ENCODE assay signal across 12 cellular contexts in genomic region chr5:127867006-127867788, GRCh38.
DNase-seq lines count a peak whose midpoint lies in the region; ATAC-seq, FAIRE-seq and TF ChIP-seq lines count a peak whose summit lies in the region.
"Had no signal": no experiment of that assay in that cellular context is flagged by ENCODE, and none has a peak within 500 bp of the region (broad histone marks: within the 10 kb centered on the region; RNA-seq: fewer than 3 reads in every experiment).

No MANE protein-coding gene starts in this region.

- no peak for FAIRE-seq in GM12892 (lab: Jason Lieb, UNC)

- TF ChIP-seq POLR2A in GM12892 (IDR thresholded peaks at IDR 0.05; ENCODE audit: low read depth, low read length) = no peak

- ATAC-seq in GM18907 (IDR thresholded peaks at IDR 0.05; ENCODE audit: unreplicated experiment) = peak; percentile 84
- peak; percentile 55 for ATAC-seq in HG02571 (IDR thresholded peaks at IDR 0.05; ENCODE audit: unreplicated experiment)
- no peak for ATAC-seq in HG03045 (IDR thresholded peaks at IDR 0.05; ENCODE audit: unreplicated experiment)
- no peak for ATAC-seq in T-cell (replicated peaks in 1 of 4)
- ATAC-seq: activated CD8-positive, alpha-beta T cell treated with anti-CD3 and anti-CD28 coated beads for 36 hours had no signal

- TF ChIP-seq CTCF in nephron (IDR thresholded peaks at IDR 0.05; ENCODE audit: unreplicated experiment in 3 of 3) = no peak

- H3K36me3 Mint-ChIP-seq in nephron (ENCODE audit: low read depth) (no peaks in the 10 kb centered on the region), T-cell (no peaks in the 10 kb centered on the region)
- H3K36me3 Mint-ChIP-seq: activated naive CD8-positive, alpha-beta T cell had no signal

- H3K9me3 Mint-ChIP-seq in nephron (no peaks in the 10 kb centered on the region), T-cell (no peaks in the 10 kb centered on the region)
- H3K9me3 Mint-ChIP-seq: activated CD8-positive, alpha-beta T cell treated with anti-CD3 and anti-CD28 coated beads for 36 hours; CD8-positive, alpha-beta memory T cell had no signal

- CTCF ChIA-PET in T-cell (lab: Charles Lee) = interaction anchor here in 1 of 2 donors (0.6 kb wide), 1 partner anchor 303 kb away, joined by 3 read pairs; no protein-coding TSS in a partner anchor

- H3K4me3 Mint-ChIP-seq in nephron (no peak overlapping the region), T-cell (no peak overlapping the region)
- H3K4me3 Mint-ChIP-seq: activated CD8-positive, alpha-beta T cell treated with anti-CD3 and anti-CD28 coated beads for 36 hours; activated naive CD8-positive, alpha-beta T cell; CD8-positive, alpha-beta memory T cell had no signal

- H3K27me3 Mint-ChIP-seq in nephron (ENCODE audit: low read depth) (no peaks in the 10 kb centered on the region), T-cell (peaks cover 6 to 9% of the 10 kb centered on the region in 2 donors)
- H3K27me3 Mint-ChIP-seq: activated CD8-positive, alpha-beta T cell treated with anti-CD3 and anti-CD28 coated beads for 36 hours; activated naive CD8-positive, alpha-beta T cell had no signal

- H3K4me1 Mint-ChIP-seq in nephron = peaks cover 13% of the 10 kb centered on the region
- H3K4me1 Mint-ChIP-seq in T-cell = no peaks in the 10 kb centered on the region
- H3K4me1 Mint-ChIP-seq: CD8-positive, alpha-beta memory T cell had no signal

- POLR2A ChIA-PET in T-cell (lab: Charles Lee) = no interaction called here

- peak overlapping the region; percentile 3 to 76 (median 61) for H3K27ac Mint-ChIP-seq in nephron
- H3K27ac Mint-ChIP-seq in T-cell = no peak overlapping the region
- H3K27ac Mint-ChIP-seq: activated CD8-positive, alpha-beta T cell treated with anti-CD3 and anti-CD28 coated beads for 36 hours; activated naive CD8-positive, alpha-beta T cell; CD8-positive, alpha-beta memory T cell had no signal

- peak; percentile 21 for DNase-seq in NAMALWA (ENCODE audit: low spot score)
- DNase-seq in GF-D8 (lab: John Stamatoyannopoulos, UW) = no peak
- DNase-seq in GM12892 (ENCODE audit: insufficient read length) = no peak
- DNase-seq in T-cell = no peak
- DNase-seq: activated CD8-positive, alpha-beta T cell treated with anti-CD3 and anti-CD28 coated beads for 36 hours; CD8-positive, alpha-beta memory T cell; cortex of kidney had no signal

Comparison
In these comparisons a context has a peak if more than half of its experiments do, and no peak if none do; other contexts are left out.
1. ATAC-seq: peak in GM18907 (single experiment) and HG02571 (single experiment); none in HG03045 (single experiment) and T-cell (0 of 4).
2. H3K27ac Mint-ChIP-seq: peak in nephron (3 of 3); none in T-cell (0 of 2).